In the genomic region with DNA sequence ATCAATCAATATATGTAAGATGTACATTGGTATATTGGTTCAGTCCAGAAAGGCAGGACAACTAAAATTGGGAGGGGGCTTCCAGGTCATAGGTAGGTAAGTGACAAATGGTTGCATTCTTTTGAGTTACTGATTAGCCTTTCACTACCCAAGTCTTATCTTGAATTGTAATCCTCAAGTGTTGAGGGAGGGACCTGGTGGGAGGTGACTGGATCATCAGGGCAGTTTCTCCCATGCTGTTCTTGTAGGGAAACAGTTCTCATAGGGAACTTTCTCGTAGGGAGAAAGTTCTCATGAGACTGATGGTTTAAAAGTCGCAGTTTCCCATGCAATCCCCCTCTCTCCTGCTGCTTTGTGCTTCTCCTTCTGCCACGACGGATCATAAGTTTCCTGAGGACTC, we compare ENCODE assay signal across 28 cellular contexts.
"Had no signal": no experiment of that assay in that cellular context is flagged by ENCODE, and none has a peak within 500 bp of the region (broad histone marks: within the 10 kb centered on the region; RNA-seq: fewer than 3 reads in every experiment).

No MANE protein-coding gene starts in this region.

- H3K36me3 ChIP-seq: stomach, suprapubic skin, thoracic aorta, tibial artery, tibial nerve, transverse colon, upper lobe of left lung, upper lobe of right lung, uterus, vagina had no signal

- H3K4me1 ChIP-seq: stomach, suprapubic skin, testis, tibial artery, tibial nerve, transverse colon, upper lobe of left lung, upper lobe of right lung, uterus, vagina had no signal

- FAIRE-seq: urothelium cell line had no signal

- ATAC-seq: stimulated activated effector memory CD8-positive, alpha-beta T cell treated with anti-CD3 and anti-CD28 coated beads, Interleukin-12 subunit alpha, Interleukin-12 subunit beta, amount 100 ng/mL, for 72 hours; stimulated activated memory B cell treated with anti-CD40 and anti-IgM and Interleukin-4, amounts not matched to agents 10 μg/mL and 1 μg/mL and 100 μg/mL, for 72 hours; stimulated activated naive B cell treated with anti-CD40 and anti-IgM and Interleukin-4, amounts not matched to agents 10 μg/mL and 1 μg/mL and 100 μg/mL, for 72 hours; stimulated activated naive CD8-positive, alpha-beta T cell treated with anti-CD3 and anti-CD28 coated beads, Interleukin-15, amount 100 ng/mL, for 72 hours; stimulated activated naive CD8-positive, alpha-beta T cell treated with anti-CD3 and anti-CD28 coated beads, Interleukin-15, Interleukin-2, amounts not matched to agents 100 U/mL and 50 U/mL, for 24 hours; upper lobe of right lung had no signal

- H3K4me3 ChIP-seq: stomach, suprapubic skin, testis, thoracic aorta, tibial artery, tibial nerve, transverse colon, upper lobe of left lung, upper lobe of right lung, uterus, vagina had no signal

- H3K9me3 Mint-ChIP-seq: type B pancreatic cell had no signal

- H3K27ac Mint-ChIP-seq: stimulated activated effector memory CD8-positive, alpha-beta T cell treated with anti-CD3 and anti-CD28 coated beads, Interleukin-12 subunit alpha, Interleukin-12 subunit beta, amount 100 ng/mL, for 72 hours; stimulated activated memory B cell treated with anti-CD40 and anti-IgM and Interleukin-4, amounts not matched to agents 10 μg/mL and 1 μg/mL and 100 μg/mL, for 72 hours; stimulated activated naive B cell treated with anti-CD40 and anti-IgM and Interleukin-4, amounts not matched to agents 10 μg/mL and 1 μg/mL and 100 μg/mL, for 72 hours; stimulated activated naive CD8-positive, alpha-beta T cell treated with anti-CD3 and anti-CD28 coated beads, Interleukin-15, amount 100 ng/mL, for 72 hours; stimulated activated naive CD8-positive, alpha-beta T cell treated with anti-CD3 and anti-CD28 coated beads, Interleukin-15, Interleukin-2, amounts not matched to agents 100 ng/mL and 50 ng/mL, for 24 hours; type B pancreatic cell had no signal

- H3K27me3 Mint-ChIP-seq: stimulated activated memory B cell treated with anti-CD40 and anti-IgM and Interleukin-4, amounts not matched to agents 10 μg/mL and 1 μg/mL and 100 μg/mL, for 72 hours; stimulated activated naive B cell treated with anti-CD40 and anti-IgM and Interleukin-4, amounts not matched to agents 10 μg/mL and 1 μg/mL and 100 μg/mL, for 72 hours; stimulated activated naive CD8-positive, alpha-beta T cell treated with anti-CD3 and anti-CD28 coated beads, Interleukin-15, amount 100 ng/mL, for 72 hours; stimulated activated naive CD8-positive, alpha-beta T cell treated with anti-CD3 and anti-CD28 coated beads, Interleukin-15, Interleukin-2, amounts not matched to agents 100 ng/mL and 50 ng/mL, for 24 hours; type B pancreatic cell had no signal

- H3K27me3 ChIP-seq: stomach, suprapubic skin, testis, tibial artery, tibial nerve, transverse colon, upper lobe of left lung, upper lobe of right lung, uterus, vagina had no signal

- H3K36me3 Mint-ChIP-seq: stimulated activated effector memory CD8-positive, alpha-beta T cell treated with anti-CD3 and anti-CD28 coated beads, Interleukin-12 subunit alpha, Interleukin-12 subunit beta, amount 100 ng/mL, for 72 hours; stimulated activated memory B cell treated with anti-CD40 and anti-IgM and Interleukin-4, amounts not matched to agents 10 μg/mL and 1 μg/mL and 100 μg/mL, for 72 hours; stimulated activated naive B cell treated with anti-CD40 and anti-IgM and Interleukin-4, amounts not matched to agents 10 μg/mL and 1 μg/mL and 100 μg/mL, for 72 hours; type B pancreatic cell had no signal

- H3K27ac ChIP-seq: stomach, suprapubic skin, testis, thoracic aorta, tibial artery, tibial nerve, transverse colon, upper lobe of left lung, upper lobe of right lung, uterus, vagina had no signal

- H3K9me3 ChIP-seq: stomach, suprapubic skin, testis, thoracic aorta, tibial artery, tibial nerve, transverse colon, upper lobe of left lung, upper lobe of right lung, uterus, vagina had no signal

- H3K4me3 Mint-ChIP-seq: stimulated activated effector memory CD8-positive, alpha-beta T cell treated with anti-CD3 and anti-CD28 coated beads, Interleukin-12 subunit alpha, Interleukin-12 subunit beta, amount 100 ng/mL, for 72 hours; stimulated activated memory B cell treated with anti-CD40 and anti-IgM and Interleukin-4, amounts not matched to agents 10 μg/mL and 1 μg/mL and 100 μg/mL, for 72 hours; stimulated activated naive B cell treated with anti-CD40 and anti-IgM and Interleukin-4, amounts not matched to agents 10 μg/mL and 1 μg/mL and 100 μg/mL, for 72 hours; stimulated activated naive CD8-positive, alpha-beta T cell treated with anti-CD3 and anti-CD28 coated beads, Interleukin-15, amount 100 ng/mL, for 72 hours; stimulated activated naive CD8-positive, alpha-beta T cell treated with anti-CD3 and anti-CD28 coated beads, Interleukin-15, Interleukin-2, amounts not matched to agents 100 ng/mL and 50 ng/mL, for 24 hours; type B pancreatic cell had no signal

- H3K4me1 Mint-ChIP-seq: stimulated activated effector memory CD8-positive, alpha-beta T cell treated with anti-CD3 and anti-CD28 coated beads, Interleukin-12 subunit alpha, Interleukin-12 subunit beta, amount 100 ng/mL, for 72 hours; stimulated activated memory B cell treated with anti-CD40 and anti-IgM and Interleukin-4, amounts not matched to agents 10 μg/mL and 1 μg/mL and 100 μg/mL, for 72 hours; stimulated activated naive B cell treated with anti-CD40 and anti-IgM and Interleukin-4, amounts not matched to agents 10 μg/mL and 1 μg/mL and 100 μg/mL, for 72 hours; stimulated activated naive CD8-positive, alpha-beta T cell treated with anti-CD3 and anti-CD28 coated beads, Interleukin-15, amount 100 ng/mL, for 72 hours had no signal

- DNase-seq: stimulated activated CD4-positive, alpha-beta T cell treated with anti-CD3 and anti-CD28 coated beads, Interleukin-2, amount 100 ng/mL, for 48 hours; stimulated activated CD4-positive, alpha-beta T cell treated with anti-CD3 and anti-CD28 coated beads, Interleukin-4, amount 100 ng/mL, for 1 hour; stimulated activated CD4-positive, alpha-beta T cell treated with anti-CD3 and anti-CD28 coated beads, Interleukin-4, amount 100 ng/mL, for 24 hours; stimulated activated CD4-positive, alpha-beta T cell treated with anti-CD3 and anti-CD28 coated beads, Interleukin-4, amount 100 ng/mL, for 4 hours; stimulated activated CD8-positive, alpha-beta memory T cell treated with anti-CD3 and anti-CD28 coated beads, Interleukin-4, amount 100 ng/mL, for 48 hours; stimulated activated naive B cell treated with anti-CD40 and anti-IgM and Interleukin-4, amounts not matched to agents 10 μg/mL and 1 μg/mL and 100 μg/mL, for 72 hours; stimulated activated naive CD4-positive, alpha-beta T cell; stimulated activated naive CD4-positive, alpha-beta T cell treated with Interleukin-2 at 50 U/mL for 16 hours; stimulated activated naive CD8-positive, alpha-beta T cell treated with anti-CD3 and anti-CD28 coated beads, Interleukin-15, amount 100 ng/mL, for 72 hours; stimulated activated naive CD8-positive, alpha-beta T cell treated with anti-CD3 and anti-CD28 coated beads, Interleukin-15, Interleukin-2, amounts not matched to agents 100 U/mL and 50 U/mL, for 24 hours; stomach; substantia nigra; testis; tibial artery; transverse colon; trophoblast cell; upper lobe of left lung; upper lobe of right lung; uterus had no signal
